Comparison of ENCODE assay signal across 1 cellular context in genomic region chr3:98799479-98799878, GRCh38.
TF ChIP-seq lines count a peak whose summit lies in the region.

No MANE protein-coding gene starts in this region.

TF ChIP-seq in SK-N-SH, 30 proteins besides CTCF, POLR2A, EP300 and RAD21 (continued from another document):
- TF ChIP-seq PBX3 (IDR thresholded peaks at IDR 0.05) = no peak
- no peak for TF ChIP-seq TAF1 (IDR thresholded peaks at IDR 0.05; ENCODE audit: borderline replicate concordance, low read depth, low read length)
- TF ChIP-seq FOXJ3 (CRISPR knock-in tag; IDR thresholded peaks at IDR 0.05) = no peak
- no peak for TF ChIP-seq NFIC (IDR thresholded peaks at IDR 0.05; ENCODE audit: borderline replicate concordance)
- no peak; the same call in 1 of the 2 replicates for TF ChIP-seq POLR2AphosphoS5 (IDR thresholded peaks at IDR 0.05; ENCODE audit: low read depth, low read length)
- TF ChIP-seq NRF1 (IDR thresholded peaks at IDR 0.05; ENCODE audit: low read depth, low read length) = no peak
- no peak for TF ChIP-seq FOXM1 (IDR thresholded peaks at IDR 0.05; ENCODE audit: low read depth)
- no peak for TF ChIP-seq YY1 (IDR thresholded peaks at IDR 0.05; ENCODE audit: low read depth)
